ENCODE assay signal across 1 cellular context in genomic region chr19:17796013-17796837, GRCh38.
TF ChIP-seq lines count a peak whose summit lies in the region.

No MANE protein-coding gene starts in this region.

TF ChIP-seq in HepG2, 621 proteins besides CTCF, POLR2A, EP300 and RAD21 (continues in another document):
- TF ChIP-seq HMG20A (CRISPR knock-in tag; IDR thresholded peaks at IDR 0.05; ENCODE audit: borderline replicate concordance) (0 out of 2 replicates have a peak, but pooled peaks have one; percentile 18), KMT2B (CRISPR knock-in tag; IDR thresholded peaks at IDR 0.05) (no peak), PRDM10 (CRISPR knock-in tag; IDR thresholded peaks at IDR 0.05; ENCODE audit: low read depth) (no peak), IRX3 (CRISPR knock-in tag; IDR thresholded peaks at IDR 0.05; ENCODE audit: borderline replicate concordance, low read depth) (no peak), KLF15 (CRISPR knock-in tag; IDR thresholded peaks at IDR 0.05; ENCODE audit: borderline replicate concordance) (no peak), ZNF737 (CRISPR knock-in tag; IDR thresholded peaks at IDR 0.05; ENCODE audit: borderline replicate concordance) (no peak), PRPF4 (IDR thresholded peaks at IDR 0.05; ENCODE audit: low read depth, low read length, poor library complexity, severe bottlenecking) (no peak), TFDP1 (CRISPR knock-in tag; IDR thresholded peaks at IDR 0.05; ENCODE audit: borderline replicate concordance) (no peak), CHD4 (IDR thresholded peaks at IDR 0.05; ENCODE audit: borderline replicate concordance, low read length) (no peak), ZBTB38 (CRISPR knock-in tag; IDR thresholded peaks at IDR 0.05) (no peak), ZNF207 (IDR thresholded peaks at IDR 0.05; ENCODE audit: borderline replicate concordance) (no peak), SMC3 (IDR thresholded peaks at IDR 0.05; ENCODE audit: low read length) (no peak), ZNF335 (CRISPR knock-in tag; IDR thresholded peaks at IDR 0.05) (0 out of 2 replicates have a peak, but pooled peaks have one; percentile 43), ZNF670 (CRISPR knock-in tag; IDR thresholded peaks at IDR 0.05; ENCODE audit: borderline replicate concordance) (no peak), ATF7 (IDR thresholded peaks at IDR 0.05) (no peak), ATF7 (CRISPR knock-in tag; IDR thresholded peaks at IDR 0.05) (no peak), SMAD9 (CRISPR knock-in tag; IDR thresholded peaks at IDR 0.05) (no peak), ZNF607 (CRISPR knock-in tag; IDR thresholded peaks at IDR 0.05; ENCODE audit: borderline replicate concordance) (no peak), ZNF484 (CRISPR knock-in tag; IDR thresholded peaks at IDR 0.05; ENCODE audit: borderline replicate concordance, low read depth) (no peak), ARNTL (CRISPR knock-in tag; IDR thresholded peaks at IDR 0.05) (0 out of 2 replicates have a peak, but pooled peaks have one; percentile 33), MNT (IDR thresholded peaks at IDR 0.05) (no peak), PCBP2 (optimal IDR thresholded peaks at IDR 0.05; ENCODE audit: low read depth, low read length, poor library complexity, severe bottlenecking) (no peak), CENPBD1 (CRISPR knock-in tag; IDR thresholded peaks at IDR 0.05; ENCODE audit: borderline replicate concordance, low read depth) (no peak), ZBTB7A (CRISPR knock-in tag; IDR thresholded peaks at IDR 0.05) (no peak), DPF2 (CRISPR knock-in tag; IDR thresholded peaks at IDR 0.05; ENCODE audit: borderline replicate concordance, low read depth) (peak; percentile 63; the same call in 1 of the 2 replicates), MXI1 (IDR thresholded peaks at IDR 0.05; ENCODE audit: borderline replicate concordance, low read depth, low read length) (no peak), HNRNPLL (IDR thresholded peaks at IDR 0.05; ENCODE audit: low read depth, low read length, poor library complexity, severe bottlenecking) (no peak), SPEN (CRISPR knock-in tag; IDR thresholded peaks at IDR 0.05; ENCODE audit: low read depth) (no peak), PTBP1 (IDR thresholded peaks at IDR 0.05; ENCODE audit: low read depth, low read length, poor library complexity, severe bottlenecking) (no peak), MBNL3 (CRISPR knock-in tag; conservative IDR thresholded peaks at IDR 0.05) (no peak), ZNF414 (CRISPR knock-in tag; IDR thresholded peaks at IDR 0.05) (no peak), HIVEP1 (CRISPR knock-in tag; IDR thresholded peaks at IDR 0.05) (no peak), ZFP90 (CRISPR knock-in tag; IDR thresholded peaks at IDR 0.05; ENCODE audit: borderline replicate concordance) (no peak), ZNF3 (CRISPR knock-in tag; IDR thresholded peaks at IDR 0.05) (no peak), EED (CRISPR knock-in tag; IDR thresholded peaks at IDR 0.05) (0 out of 2 replicates have a peak, but pooled peaks have one; percentile 73), ZNF432 (CRISPR knock-in tag; IDR thresholded peaks at IDR 0.05; ENCODE audit: borderline replicate concordance) (no peak), LRRFIP1 (CRISPR knock-in tag; conservative IDR thresholded peaks at IDR 0.05) (no peak), CEBPB (IDR thresholded peaks at IDR 0.05; ENCODE audit: borderline replicate concordance, low read depth, low read length) (no peak), ZNF816 (CRISPR knock-in tag; IDR thresholded peaks at IDR 0.05; ENCODE audit: borderline replicate concordance) (no peak), ZNF44 (CRISPR knock-in tag; IDR thresholded peaks at IDR 0.05) (no peak), RBM22 (optimal IDR thresholded peaks at IDR 0.05; ENCODE audit: low read length) (no peak), SP5 (CRISPR knock-in tag; IDR thresholded peaks at IDR 0.05; ENCODE audit: borderline replicate concordance, low read depth) (peak; percentile 63), GRHL1 (CRISPR knock-in tag; conservative IDR thresholded peaks at IDR 0.05) (no peak), ARNT2 (CRISPR knock-in tag; IDR thresholded peaks at IDR 0.05; ENCODE audit: low read depth) (no peak), ZBTB1 (CRISPR knock-in tag; IDR thresholded peaks at IDR 0.05; ENCODE audit: borderline replicate concordance) (no peak), ZNF772 (CRISPR knock-in tag; IDR thresholded peaks at IDR 0.05) (no peak), ZNF136 (CRISPR knock-in tag; IDR thresholded peaks at IDR 0.05; ENCODE audit: low read depth) (no peak), HOXA5 (CRISPR knock-in tag; IDR thresholded peaks at IDR 0.05) (no peak), HOMEZ (CRISPR knock-in tag; IDR thresholded peaks at IDR 0.05; ENCODE audit: low read depth) (no peak), ETV5 (CRISPR knock-in tag; IDR thresholded peaks at IDR 0.05; ENCODE audit: borderline replicate concordance) (peak; percentile 70; the same call in 1 of the 2 replicates), PRDM4 (CRISPR knock-in tag; IDR thresholded peaks at IDR 0.05; ENCODE audit: borderline replicate concordance) (no peak), ZFP36 (IDR thresholded peaks at IDR 0.05; ENCODE audit: borderline replicate concordance, low read depth, low read length, partially characterized antibody) (no peak), ZNF121 (CRISPR knock-in tag; IDR thresholded peaks at IDR 0.05) (peak; percentile 91)
